In the genomic region with DNA sequence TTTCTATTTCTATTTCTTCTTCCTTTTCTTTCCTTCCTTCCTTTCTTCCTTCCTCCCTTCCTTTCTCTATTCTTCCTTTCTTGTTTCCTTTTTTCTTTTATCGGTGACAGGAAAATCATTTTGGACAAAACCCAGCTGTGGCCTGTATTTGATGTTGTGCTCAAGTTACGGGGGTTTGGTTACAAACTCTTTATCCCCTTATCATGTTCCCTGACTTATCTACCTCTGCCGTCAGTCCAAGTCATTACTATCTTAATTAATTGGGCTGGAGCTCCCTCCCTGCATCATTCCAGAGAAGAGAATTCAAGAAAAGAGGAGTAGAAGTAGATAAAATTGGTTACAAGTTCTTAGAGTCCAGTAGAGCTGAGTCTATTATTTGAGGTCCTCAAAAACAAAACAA, we compare ENCODE assay signal across 21 cellular contexts.
"Had no signal": no experiment of that assay in that cellular context is flagged by ENCODE, and none has a peak within 500 bp of the region (broad histone marks: within the 10 kb centered on the region; RNA-seq: fewer than 3 reads in every experiment).

No MANE protein-coding gene starts in this region.

- H3K9ac ChIP-seq: parathyroid adenoma had no signal

- H3K9me3 ChIP-seq: colonic mucosa, esophagus squamous epithelium, gastroesophageal sphincter, mucosa of descending colon, psoas muscle, suprapubic skin, tibial artery, upper lobe of left lung, uterus had no signal

- DNase-seq: colonic mucosa; dermis blood vessel endothelial cell; esophagus squamous epithelium; foreskin fibroblast; glutamatergic neuron; left ventricle myocardium inferior; mesenchymal stem cell; mucosa of descending colon; natural killer cell; psoas muscle; retina; stimulated activated CD4-positive, alpha-beta T cell treated with anti-CD3 and anti-CD28 coated beads, Interleukin-2, amount 100 ng/mL, for 24 hours; stimulated activated naive CD4-positive, alpha-beta T cell treated with Interleukin-2 at 50 U/mL for 16 hours; tibial artery; upper lobe of left lung; uterus had no signal

- H3K27me3 ChIP-seq: colonic mucosa, gastroesophageal sphincter, suprapubic skin, tibial artery, upper lobe of left lung, uterus had no signal

- H2AFZ ChIP-seq: parathyroid adenoma had no signal

- H3K4me3 ChIP-seq: colonic mucosa, esophagus squamous epithelium, gastroesophageal sphincter, left ventricle myocardium inferior, lung, mucosa of descending colon, psoas muscle, suprapubic skin, tibial artery, upper lobe of left lung, uterus had no signal

- ATAC-seq: gastroesophageal sphincter, mucosa of descending colon, natural killer cell, psoas muscle, sciatic nerve had no signal

- H3K36me3 ChIP-seq: colonic mucosa, esophagus squamous epithelium, gastroesophageal sphincter, left ventricle myocardium inferior, suprapubic skin, tibial artery, upper lobe of left lung, uterus had no signal

- H3K4me1 ChIP-seq: colonic mucosa, esophagus squamous epithelium, gastroesophageal sphincter, parathyroid adenoma, psoas muscle, suprapubic skin, upper lobe of left lung, uterus had no signal

- H3K79me2 ChIP-seq: parathyroid adenoma had no signal

- H3K27ac ChIP-seq: colonic mucosa, esophagus squamous epithelium, gastroesophageal sphincter, left ventricle myocardium inferior, parathyroid adenoma, psoas muscle, suprapubic skin, tibial artery, upper lobe of left lung, uterus had no signal
